ENCODE assay signal across 3 cellular contexts in genomic region chr18:31123125-31123524, GRCh38. TPM values are rescaled to one million over a fixed set of nuclear protein-coding genes. Genes with fewer than 3 reads are reported as not detected.
"Had no signal": no experiment of that assay in that cellular context is flagged by ENCODE, and none has a peak within 500 bp of the region (broad histone marks: within the 10 kb centered on the region; RNA-seq: fewer than 3 reads in every experiment).

No MANE protein-coding gene starts in this region.

RNA-seq across cellular contexts. Expression of gene DSC2, which starts 20.9 kb away (rescaled TPM):
- total RNA-seq: LHCN-M2, M059J had no signal

RNA-seq across cellular contexts. Expression of gene DSC1, which starts 39.5 kb away (rescaled TPM):
- total RNA-seq: LHCN-M2, M059J, MCF 10A had no signal
